In genomic region chr11:69640995-69641581, GRCh38 we compare ENCODE assay signal across 1 cellular context.
A peak's percentile ranks its signal among the peaks of the same experiment; 100 is the strongest.
TF ChIP-seq lines count a peak whose summit lies in the region.

TSS of gene CCND1 (plus strand) at chr11:69641156. CDS start at chr11:69641314, 158 bp downstream.

TF ChIP-seq in K562, 482 proteins besides CTCF, POLR2A, EP300 and RAD21 (continued from another document):
- TF ChIP-seq IFI16 (CRISPR knock-in tag; IDR thresholded peaks at IDR 0.05), result no peak
- no peak for TF ChIP-seq ZNF41 (CRISPR knock-in tag; conservative IDR thresholded peaks at IDR 0.05)
- no peak for TF ChIP-seq CBX3 (IDR thresholded peaks at IDR 0.05; ENCODE audit: borderline replicate concordance in 1 of 2, low read length in 2 of 2)
- TF ChIP-seq HNRNPUL1 (IDR thresholded peaks at IDR 0.05; ENCODE audit: low read length), result no peak
- TF ChIP-seq GATAD2B (IDR thresholded peaks at IDR 0.05; ENCODE audit: borderline replicate concordance), result no peak
- no peak for TF ChIP-seq SRSF9 (IDR thresholded peaks at IDR 0.05; ENCODE audit: borderline replicate concordance, low read depth, low read length)
- TF ChIP-seq L3MBTL2 (IDR thresholded peaks at IDR 0.05), result peak; percentile 59; the same call in 1 of the 2 replicates
- TF ChIP-seq HIVEP1 (CRISPR knock-in tag; IDR thresholded peaks at IDR 0.05), result no peak
- no peak for TF ChIP-seq CUX1 (CRISPR knock-in tag; IDR thresholded peaks at IDR 0.05)
- TF ChIP-seq MGA (IDR thresholded peaks at IDR 0.05), result peak; percentile 52
- peak; percentile 64; the same call in 1 of the 2 replicates for TF ChIP-seq ZBTB7A (IDR thresholded peaks at IDR 0.05; ENCODE audit: borderline replicate concordance, control insufficient read depth, low read depth, low read length)
- TF ChIP-seq PHF20 (IDR thresholded peaks at IDR 0.05; ENCODE audit: partially characterized antibody), result peak; percentile 24
